ENCODE assay signal across 1 cellular context in genomic region chr16:25030420-25031131, GRCh38.
TF ChIP-seq lines count a peak whose summit lies in the region.

No MANE protein-coding gene starts in this region.

TF ChIP-seq in liver, 16 proteins besides CTCF, POLR2A, EP300 and RAD21 (continued from another document):
- TF ChIP-seq NR2F2 (IDR thresholded peaks at IDR 0.05) (no peak), JUND (IDR thresholded peaks at IDR 0.05) (no peak), ZBTB33 (IDR thresholded peaks at IDR 0.05) (no peak), EGR1 (IDR thresholded peaks at IDR 0.05; ENCODE audit: low read depth in 2 of 2) (no peak), YY1 (IDR thresholded peaks at IDR 0.05) (no peak)
